Comparison of ENCODE assay signal across 11 cellular contexts in genomic region chr3:58404396-58404795, GRCh38. TPM values are rescaled to one million over a fixed set of nuclear protein-coding genes. Genes with fewer than 3 reads are reported as not detected.
DNase-seq lines count a peak whose midpoint lies in the region; ATAC-seq and TF ChIP-seq lines count a peak whose summit lies in the region.
"Had no signal": no experiment of that assay in that cellular context is flagged by ENCODE, and none has a peak within 500 bp of the region (broad histone marks: within the 10 kb centered on the region; RNA-seq: fewer than 3 reads in every experiment).

No MANE protein-coding gene starts in this region.

- H3K27ac Mint-ChIP-seq in activated T-cell treated with anti-CD3 and anti-CD28 coated beads, Interleukin-2, amount 50 U/mL, for 72 hours = peak overlapping the region; percentile 89
- peak overlapping the region; percentile 49 for H3K27ac Mint-ChIP-seq in activated T-helper 2 cell treated with anti-CD3 and anti-CD28 coated beads, Interferon-gamma antibody, Interleukin-2, Interleukin-4, amounts not matched to agents 10 μg/mL and 5 μg/mL and 100 μg/mL, durations not matched to agents 14 hours and 24 hours and 36 hours

- H3K9me3 Mint-ChIP-seq in activated T-cell treated with anti-CD3 and anti-CD28 coated beads, Interleukin-2, amount 50 U/mL, for 72 hours = no peaks in the 10 kb centered on the region
- no peaks in the 10 kb centered on the region for H3K9me3 Mint-ChIP-seq in activated T-cell treated with anti-CD3 and anti-CD28 coated beads, Interleukin-2, amount 50 U/mL, for 4 hours
- H3K9me3 Mint-ChIP-seq in activated T-helper 2 cell treated with anti-CD3 and anti-CD28 coated beads, Interferon-gamma antibody, Interleukin-2, Interleukin-4, amounts not matched to agents 10 μg/mL and 5 μg/mL and 100 μg/mL, durations not matched to agents 14 hours and 24 hours and 36 hours = no peaks in the 10 kb centered on the region
- H3K9me3 Mint-ChIP-seq: WTC11 had no signal

- no peak for ATAC-seq in activated T-cell treated with anti-CD3 and anti-CD28 coated beads, Interleukin-2, amount 50 U/mL, for 72 hours (replicated peaks in 1 of 2)
- no peak for ATAC-seq in activated T-cell treated with anti-CD3 and anti-CD28 coated beads, Interleukin-2, amount 50 U/mL, for 4 hours
- ATAC-seq: WTC11 had no signal

- H2BK120ac ChIP-seq in neuronal stem cell (ENCODE audit: low read depth, low read length) = no peak overlapping the region

- no peaks in the 10 kb centered on the region for H3K79me1 ChIP-seq in neuronal stem cell (ENCODE audit: low read depth, low read length)

- TF ChIP-seq CTCF in fibroblast of villous mesenchyme (IDR thresholded peaks at IDR 0.05; ENCODE audit: insufficient read depth, low read depth, low read length) = no peak

- H3K36me3 Mint-ChIP-seq in activated T-cell treated with anti-CD3 and anti-CD28 coated beads, Interleukin-2, amount 50 U/mL, for 72 hours (ENCODE audit: insufficient read depth in 2 of 2) = peaks cover 3 to 19% of the 10 kb centered on the region in 2 donors
- peaks cover 21% of the 10 kb centered on the region for H3K36me3 Mint-ChIP-seq in activated T-cell treated with anti-CD3 and anti-CD28 coated beads, Interleukin-2, amount 50 U/mL, for 4 hours (ENCODE audit: insufficient read depth)
- H3K36me3 Mint-ChIP-seq in activated T-helper 2 cell treated with anti-CD3 and anti-CD28 coated beads, Interferon-gamma antibody, Interleukin-2, Interleukin-4, amounts not matched to agents 10 μg/mL and 5 μg/mL and 100 μg/mL, durations not matched to agents 14 hours and 24 hours and 36 hours (ENCODE audit: low read depth) = peaks cover 51% of the 10 kb centered on the region
- H3K36me3 Mint-ChIP-seq: WTC11 had no signal

- intact Hi-C loops in activated T-helper 2 cell treated with anti-CD3 and anti-CD28 coated beads, Interferon-gamma antibody, Interleukin-2, Interleukin-4, amounts not matched to agents 10 μg/mL and 5 μg/mL and 100 μg/mL, durations not matched to agents 14 hours and 24 hours and 36 hours (cut with micrococcal nuclease) = no loop called here

- peaks cover 0 to 5% of the 10 kb centered on the region in 2 donors for H3K9me3 ChIP-seq in neuronal stem cell (replicated peaks in 1 of 2; ENCODE audit: control insufficient read depth in 2 of 2, insufficient read depth in 1 of 2, low read depth in 1 of 2, low read length in 2 of 2)

- H3K4me3 Mint-ChIP-seq in activated T-cell treated with anti-CD3 and anti-CD28 coated beads, Interleukin-2, amount 50 U/mL, for 72 hours = no peak overlapping the region
- H3K4me3 Mint-ChIP-seq in activated T-cell treated with anti-CD3 and anti-CD28 coated beads, Interleukin-2, amount 50 U/mL, for 4 hours = no peak overlapping the region
- no peak overlapping the region for H3K4me3 Mint-ChIP-seq in activated T-helper 2 cell treated with anti-CD3 and anti-CD28 coated beads, Interferon-gamma antibody, Interleukin-2, Interleukin-4, amounts not matched to agents 10 μg/mL and 5 μg/mL and 100 μg/mL, durations not matched to agents 14 hours and 24 hours and 36 hours (ENCODE audit: low read depth)
- H3K4me3 Mint-ChIP-seq: WTC11 had no signal

- H3K4me2 ChIP-seq in neuronal stem cell (ENCODE audit: insufficient read depth, low read length, poor library complexity, severe bottlenecking) = no peak overlapping the region

- no peak overlapping the region for H4K8ac ChIP-seq in neuronal stem cell (ENCODE audit: low read depth, low read length)

- H2AFZ ChIP-seq in neuronal stem cell (ENCODE audit: low read length) = no peak overlapping the region

- no peak overlapping the region for H3K4me3 ChIP-seq in fibroblast of villous mesenchyme (ENCODE audit: low read depth, low read length)
- H3K4me3 ChIP-seq in neuronal stem cell (ENCODE audit: low read length in 2 of 2) = no peak overlapping the region

- no peak overlapping the region for H3K18ac ChIP-seq in neuronal stem cell (ENCODE audit: low read length)

- no CpG with 5 or more reads among the region's 4 CpGs for WGBS in neuronal stem cell (ENCODE audit: extremely low coverage in 2 of 2, insufficient read length in 2 of 2, insufficient replicate concordance in 1 of 2), 2 donors

- H3K4me1 Mint-ChIP-seq in activated T-cell treated with anti-CD3 and anti-CD28 coated beads, Interleukin-2, amount 50 U/mL, for 72 hours (ENCODE audit: low read depth) = no peaks in the 10 kb centered on the region
- H3K4me1 Mint-ChIP-seq in activated T-cell treated with anti-CD3 and anti-CD28 coated beads, Interleukin-2, amount 50 U/mL, for 4 hours (ENCODE audit: low read depth) = no peaks in the 10 kb centered on the region
- H3K4me1 Mint-ChIP-seq in activated T-helper 2 cell treated with anti-CD3 and anti-CD28 coated beads, Interferon-gamma antibody, Interleukin-2, Interleukin-4, amounts not matched to agents 10 μg/mL and 5 μg/mL and 100 μg/mL, durations not matched to agents 14 hours and 24 hours and 36 hours (ENCODE audit: low read depth) = peaks cover 12% of the 10 kb centered on the region

- no peaks in the 10 kb centered on the region for H3K27me3 ChIP-seq in neuronal stem cell (ENCODE audit: control insufficient read depth in 3 of 3, insufficient read depth in 3 of 3, low read depth in 1 of 3, low read length in 3 of 3)

- DNase-seq in activated T-cell treated with anti-CD3 and anti-CD28 coated beads, Interleukin-2, amount 50 U/mL, for 72 hours = no peak
- no peak for DNase-seq in activated T-cell treated with anti-CD3 and anti-CD28 coated beads, Interleukin-2, amount 50 U/mL, for 4 hours
- DNase-seq in activated T-helper 2 cell treated with anti-CD3 and anti-CD28 coated beads, Interferon-gamma antibody, Interleukin-2, Interleukin-4, amounts not matched to agents 10 μg/mL and 5 μg/mL and 100 μg/mL, durations not matched to agents 14 hours and 24 hours and 36 hours (ENCODE audit: low spot score) = no peak
- DNase-seq in fibroblast of villous mesenchyme (ENCODE audit: low read depth) (peak; percentile 65), substantia nigra (lab: John Stamatoyannopoulos, UW) (peak in 1 of 49 donors; percentile 13), NCI-H187 treated with DMSO at 0.1 percent for 48 hours (lab: John Stamatoyannopoulos, UW) (no peak), neuronal stem cell (ENCODE audit: low spot score) (no peak)
- no peak for DNase-seq in activated T-cell treated with anti-CD3 and anti-CD28 coated beads, Interleukin-2, amount 50 U/mL, for 48 hours
- DNase-seq: activated gamma-delta T cell treated with Interleukin-2 at 50 U/mL for 16 hours; effector memory CD4-positive, alpha-beta T cell had no signal

- H3K36me3 ChIP-seq in neuronal stem cell (replicated peaks in 1 of 2; ENCODE audit: control insufficient read depth in 2 of 2, insufficient read depth in 2 of 2, low read length in 2 of 2) = peaks cover 0 to 6% of the 10 kb centered on the region in 2 donors

- H3K27ac ChIP-seq in substantia nigra (ENCODE audit: low read depth, low read length, poor library complexity, severe bottlenecking) (peak overlapping the region; percentile 70), neuronal stem cell (replicated peaks; ENCODE audit: low read length) (no peak overlapping the region)

- no peak overlapping the region for H3K23ac ChIP-seq in neuronal stem cell (ENCODE audit: low read depth, low read length, poor library complexity)

- no peak overlapping the region for H3K14ac ChIP-seq in neuronal stem cell (ENCODE audit: low read length)

- no peak overlapping the region for H2AK5ac ChIP-seq in neuronal stem cell (ENCODE audit: low read depth, low read length)

- H2BK5ac ChIP-seq in neuronal stem cell (ENCODE audit: low read length) = no peak overlapping the region

- H3K4me1 ChIP-seq in neuronal stem cell (ENCODE audit: control insufficient read depth in 2 of 2, insufficient read depth in 1 of 2, low read depth in 1 of 2, low read length in 2 of 2) = no peaks in the 10 kb centered on the region

- H4K91ac ChIP-seq in neuronal stem cell (ENCODE audit: low read depth, low read length, poor library complexity) = no peak overlapping the region

- H2BK15ac ChIP-seq in neuronal stem cell (ENCODE audit: low read length) = no peak overlapping the region

- H2BK12ac ChIP-seq in neuronal stem cell (ENCODE audit: low read length) = no peak overlapping the region

- no peak overlapping the region for H3K4ac ChIP-seq in neuronal stem cell (ENCODE audit: low read length)

- H3K27me3 Mint-ChIP-seq in activated T-cell treated with anti-CD3 and anti-CD28 coated beads, Interleukin-2, amount 50 U/mL, for 72 hours (ENCODE audit: low read depth) = no peaks in the 10 kb centered on the region
- H3K27me3 Mint-ChIP-seq in activated T-cell treated with anti-CD3 and anti-CD28 coated beads, Interleukin-2, amount 50 U/mL, for 4 hours (ENCODE audit: low read depth) = no peaks in the 10 kb centered on the region
- H3K27me3 Mint-ChIP-seq in activated T-helper 2 cell treated with anti-CD3 and anti-CD28 coated beads, Interferon-gamma antibody, Interleukin-2, Interleukin-4, amounts not matched to agents 10 μg/mL and 5 μg/mL and 100 μg/mL, durations not matched to agents 14 hours and 24 hours and 36 hours (ENCODE audit: low read depth) = no peaks in the 10 kb centered on the region

- no peak overlapping the region for H3K9ac ChIP-seq in neuronal stem cell (ENCODE audit: low read depth, low read length, poor library complexity)

RNA-seq across cellular contexts. Expression of gene PDHB, which starts 29.2 kb away (rescaled TPM):
- 10 to 100 TPM; 36.9 to 40.5 TPM for total RNA-seq in activated T-cell treated with anti-CD3 and anti-CD28 coated beads, Interleukin-2, amount 50 U/mL, for 72 hours
- 10 to 100 TPM; 54.8 to 62.3 (median 55.6) TPM for total RNA-seq in activated T-cell treated with anti-CD3 and anti-CD28 coated beads, Interleukin-2, amount 50 U/mL, for 4 hours
- total RNA-seq in activated T-helper 2 cell treated with anti-CD3 and anti-CD28 coated beads, Interferon-gamma antibody, Interleukin-2, Interleukin-4, amounts not matched to agents 10 μg/mL and 5 μg/mL and 100 μg/mL, durations not matched to agents 14 hours and 24 hours and 36 hours = 79.3 and 82.7 TPM in 2 replicates
- 102 and 114 TPM in 2 replicates for total RNA-seq in fibroblast of villous mesenchyme
- 89.2 TPM for polyA plus RNA-seq in neuronal stem cell (2013, experiment 1 of 2)
- polyA plus RNA-seq in neuronal stem cell (2013, experiment 2 of 2) = 84.7 TPM
